In genomic region chr20:47576516-47577033, GRCh38 we compare ENCODE assay signal across 1 cellular context.
TF ChIP-seq lines count a peak whose summit lies in the region.

No MANE protein-coding gene starts in this region.

TF ChIP-seq in K562, 482 proteins besides CTCF, POLR2A, EP300 and RAD21 (continued from another document):
- TF ChIP-seq, protein P1, sequence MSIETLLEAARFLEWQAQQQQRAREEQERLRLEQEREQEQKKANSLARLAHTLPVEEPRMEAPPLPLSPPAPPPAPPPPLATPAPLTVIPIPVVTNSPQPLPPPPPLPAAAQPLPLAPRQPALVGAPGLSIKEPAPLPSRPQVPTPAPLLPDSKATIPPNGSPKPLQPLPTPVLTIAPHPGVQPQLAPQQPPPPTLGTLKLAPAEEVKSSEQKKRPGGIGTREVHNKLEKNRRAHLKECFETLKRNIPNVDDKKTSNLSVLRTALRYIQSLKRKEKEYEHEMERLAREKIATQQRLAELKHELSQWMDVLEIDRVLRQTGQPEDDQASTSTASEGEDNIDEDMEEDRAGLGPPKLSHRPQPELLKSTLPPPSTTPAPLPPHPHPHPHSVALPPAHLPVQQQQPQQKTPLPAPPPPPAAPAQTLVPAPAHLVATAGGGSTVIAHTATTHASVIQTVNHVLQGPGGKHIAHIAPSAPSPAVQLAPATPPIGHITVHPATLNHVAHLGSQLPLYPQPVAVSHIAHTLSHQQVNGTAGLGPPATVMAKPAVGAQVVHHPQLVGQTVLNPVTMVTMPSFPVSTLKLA (conservative IDR thresholded peaks at IDR 0.05): peak in 1 of 2 experiments; percentile 30; a peak in 1 of 4 replicates
- TF ChIP-seq MAFG (tag; conservative IDR thresholded peaks at IDR 0.05) (no peak), GATAD2B (IDR thresholded peaks at IDR 0.05; ENCODE audit: borderline replicate concordance) (0 out of 2 replicates have a peak, but pooled peaks have one; percentile 27), MYBL2 (IDR thresholded peaks at IDR 0.05; ENCODE audit: low read depth) (0 out of 2 replicates have a peak, but pooled peaks have one; percentile 9), MYBL2 (CRISPR knock-in tag; IDR thresholded peaks at IDR 0.05; ENCODE audit: borderline replicate concordance) (no peak), ARHGAP35 (IDR thresholded peaks at IDR 0.05; ENCODE audit: partially characterized antibody) (no peak), SOX6 (IDR thresholded peaks at IDR 0.05) (0 out of 2 replicates have a peak, but pooled peaks have one; percentile 18)
